ENCODE assay signal across 8 cellular contexts in the genomic region with DNA sequence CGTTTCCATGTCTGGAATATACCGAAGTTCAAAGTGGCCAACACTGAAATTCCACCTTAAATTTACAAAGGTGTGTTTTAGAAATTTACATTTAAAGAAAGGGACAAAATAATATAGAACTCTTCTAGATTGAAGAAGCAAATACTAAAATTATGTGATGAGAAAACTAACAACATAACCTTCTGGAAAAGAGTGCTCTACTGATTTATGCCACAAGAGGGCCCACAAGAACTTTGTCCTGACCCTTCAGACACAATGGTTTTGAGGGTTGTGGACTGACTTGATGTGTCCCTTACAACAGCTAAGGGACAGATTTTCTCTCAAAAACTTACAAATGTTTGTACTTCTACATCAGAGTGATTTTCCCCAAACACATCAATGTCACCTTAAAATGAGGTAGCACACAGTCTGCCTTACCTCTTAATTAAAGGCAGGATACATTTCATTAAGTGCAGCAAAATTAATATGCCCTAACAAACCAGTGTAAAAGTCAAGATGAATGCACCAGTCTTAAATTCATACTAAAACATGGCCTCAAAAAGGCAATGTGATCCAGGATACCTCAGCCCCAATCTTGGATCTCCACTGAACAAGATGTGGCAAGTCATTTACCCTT. TPM values are rescaled to one million over a fixed set of nuclear protein-coding genes. Genes with fewer than 3 reads are reported as not detected.
DNase-seq lines count a peak whose midpoint lies in the region; ATAC-seq and TF ChIP-seq lines count a peak whose summit lies in the region.

No MANE protein-coding gene starts in this region.

- H3K27ac Mint-ChIP-seq in brain = peak overlapping the region; percentile 62 to 97 (median 80)

- TF ChIP-seq CTCF in brain (conservative IDR thresholded peaks at IDR 0.05) = peak; percentile 83 to 87

- no peaks in the 10 kb centered on the region for H3K27me3 Mint-ChIP-seq in brain

- H3K9me3 Mint-ChIP-seq in brain = no peaks in the 10 kb centered on the region

- DNase-seq in Daoy (ENCODE audit: low read depth) (peak; percentile 50), KG1 (lab: John Stamatoyannopoulos, UW) (peak; percentile 25), SHP77 (lab: John Stamatoyannopoulos, UW) (peak; percentile 60 to 66), iPS-NIHi7 (ENCODE audit: extremely low spot score) (peak; percentile 75), GOT3 (lab: John Stamatoyannopoulos, UW) (no peak)
- DNase-seq in stimulated activated CD4-positive, alpha-beta T cell treated with anti-CD3 and anti-CD28 coated beads, Interleukin-2, amount 100 ng/mL, for 4 hours (ENCODE audit: low read depth) = peak; percentile 22

- peaks cover 53% of the 10 kb centered on the region for H3K36me3 Mint-ChIP-seq in brain

- ATAC-seq in GM21381 (IDR thresholded peaks at IDR 0.05; ENCODE audit: unreplicated experiment) = peak; percentile 85

- peaks cover 11% of the 10 kb centered on the region for H3K4me1 Mint-ChIP-seq in brain

- H3K4me3 Mint-ChIP-seq in brain = peak overlapping the region in 1 of 5 experiments; percentile 62

RNA-seq across cellular contexts. Expression of a gene that starts 36.2 kb away (rescaled TPM):
- total RNA-seq in Daoy (2014; rRNA removed; shearing (Covaris generic)) = 12.6 and 16.3 TPM in 2 replicates
- 7.2 TPM for polyA plus RNA-seq in brain (ENCODE audit: insufficient read depth, low read depth, low replicate concordance)
